ENCODE assay signal across 1 cellular context in genomic region chr11:19441752-19442553, GRCh38.
TF ChIP-seq lines count a peak whose summit lies in the region.

No MANE protein-coding gene starts in this region.

TF ChIP-seq in GM12878, 131 proteins besides CTCF, POLR2A, EP300 and RAD21 (continued from another document):
- peak; percentile 99 for TF ChIP-seq ATF2 (IDR thresholded peaks at IDR 0.05; ENCODE audit: low read length)
- no peak for TF ChIP-seq SMC3 (IDR thresholded peaks at IDR 0.05; ENCODE audit: borderline replicate concordance, low read length)
- TF ChIP-seq FOXK2 (IDR thresholded peaks at IDR 0.05): peak; percentile 71
